8 cellular contexts compared by ENCODE assay signal in genomic region chr3:101574388-101575156, GRCh38. TPM values are rescaled to one million over a fixed set of nuclear protein-coding genes. Genes with fewer than 3 reads are reported as not detected.
A peak's percentile ranks its signal among the peaks of the same experiment; 100 is the strongest.
DNase-seq lines count a peak whose midpoint lies in the region; ATAC-seq and TF ChIP-seq lines count a peak whose summit lies in the region.

No MANE protein-coding gene starts in this region.

- H3K79me2 ChIP-seq in DND-41 (ENCODE audit: insufficient read depth, low read length) = peaks cover 64% of the 10 kb centered on the region

- H3K4me2 ChIP-seq in DND-41 (ENCODE audit: insufficient read depth, low read length) = peak overlapping the region; percentile 91

- peaks cover 32% of the 10 kb centered on the region; the same call in 1 of the 2 replicates for H4K20me1 ChIP-seq in DND-41 (ENCODE audit: insufficient read depth, low read length)

- intact Hi-C loops in ascending aorta (cut with DNase I) = loop anchor here (1.0 to 5.0 kb wide), 6 partner anchors 13 to 1172 kb away; partner anchors contain the start of genes CEP97, LNP1, TFG and TMEM45A

- DNase-seq in DND-41 (peak; percentile 55), NT2/D1 (ENCODE audit: low read depth, low spot score) (peak; percentile 11), ascending aorta (ENCODE audit: low spot score in 2 of 2) (peak; percentile 16 to 74), hypothalamus (lab: John Stamatoyannopoulos, UW) (peak in 33 of 51 donors; percentile 16 to 85 (median 48)), retinal pigment epithelial cell (ENCODE audit: low read depth) (peak; percentile 10), NCI-H128 (lab: John Stamatoyannopoulos, UW; ENCODE audit: unreplicated experiment) (no peak)

- H3K9me3 ChIP-seq in DND-41 (ENCODE audit: insufficient read depth, low read length, severe bottlenecking) (no peaks in the 10 kb centered on the region), NT2/D1 (ENCODE audit: insufficient read depth, low read length) (no peaks in the 10 kb centered on the region), ascending aorta (no peaks in the 10 kb centered on the region)

- peak overlapping the region; percentile 90 for H2AFZ ChIP-seq in DND-41 (ENCODE audit: low read depth, low read length)

- no peaks in the 10 kb centered on the region for H3K27me3 ChIP-seq in DND-41 (ENCODE audit: insufficient read depth, low read length, poor library complexity)
- no peaks in the 10 kb centered on the region for H3K27me3 ChIP-seq in NT2/D1 (ENCODE audit: insufficient read depth, insufficient read length)
- H3K27me3 ChIP-seq in ascending aorta = no peaks in the 10 kb centered on the region

- H3K9ac ChIP-seq in DND-41 (ENCODE audit: low read depth, low read length) (peak overlapping the region; percentile 86), NT2/D1 (ENCODE audit: insufficient read length, low read depth) (peak overlapping the region; percentile 99)

- ATAC-seq in DND-41 (ENCODE audit: insufficient read depth, low read depth) (peak; percentile 61), GM19455 (IDR thresholded peaks at IDR 0.05; ENCODE audit: unreplicated experiment) (peak; percentile 52), HG03469 (IDR thresholded peaks at IDR 0.05; ENCODE audit: unreplicated experiment) (peak; percentile 29)

- H3K27ac ChIP-seq in DND-41 (ENCODE audit: low read length) (peak overlapping the region; percentile 95), ascending aorta (peak overlapping the region; percentile 98 to 99)

- peaks cover 21% of the 10 kb centered on the region for H3K36me3 ChIP-seq in DND-41 (ENCODE audit: insufficient read depth, low read length)
- H3K36me3 ChIP-seq in NT2/D1 (ENCODE audit: insufficient read depth, insufficient read length, low read length) = peaks cover 30% of the 10 kb centered on the region
- H3K36me3 ChIP-seq in ascending aorta = peaks cover 9 to 11% of the 10 kb centered on the region in 2 donors

- TF ChIP-seq CTCF in DND-41 (IDR thresholded peaks at IDR 0.05; ENCODE audit: borderline replicate concordance, extremely low read depth, low read length, poor library complexity, severe bottlenecking) (no peak), ascending aorta (IDR thresholded peaks at IDR 0.05) (no peak), retinal pigment epithelial cell (conservative IDR thresholded peaks at IDR 0.05; ENCODE audit: low read depth, low read length) (no peak)

- H3K4me3 ChIP-seq in DND-41 (ENCODE audit: low read depth in 1 of 2, low read length in 2 of 2) (peak overlapping the region; percentile 77 to 93), NT2/D1 (ENCODE audit: insufficient read length, low read depth) (peak overlapping the region; percentile 98), ascending aorta (peak overlapping the region; percentile 72 to 99), retinal pigment epithelial cell (ENCODE audit: low read length) (peak overlapping the region; percentile 94)

- peaks cover 57% of the 10 kb centered on the region for H3K4me1 ChIP-seq in DND-41 (ENCODE audit: insufficient read depth, low read length)
- H3K4me1 ChIP-seq in NT2/D1 (ENCODE audit: insufficient read depth, insufficient read length) = no peaks in the 10 kb centered on the region
- H3K4me1 ChIP-seq in ascending aorta = peaks cover 13 to 24% of the 10 kb centered on the region in 2 donors

RNA-seq across cellular contexts. Expression of gene PCNP, which starts 0.6 kb away (rescaled TPM):
- total RNA-seq in ascending aorta = 50.8 TPM

RNA-seq across cellular contexts. Expression of gene TRMT10C, which starts 12.9 kb away (rescaled TPM):
- total RNA-seq in ascending aorta = 5.9 TPM
